32 cellular contexts compared by ENCODE assay signal in the genomic region with DNA sequence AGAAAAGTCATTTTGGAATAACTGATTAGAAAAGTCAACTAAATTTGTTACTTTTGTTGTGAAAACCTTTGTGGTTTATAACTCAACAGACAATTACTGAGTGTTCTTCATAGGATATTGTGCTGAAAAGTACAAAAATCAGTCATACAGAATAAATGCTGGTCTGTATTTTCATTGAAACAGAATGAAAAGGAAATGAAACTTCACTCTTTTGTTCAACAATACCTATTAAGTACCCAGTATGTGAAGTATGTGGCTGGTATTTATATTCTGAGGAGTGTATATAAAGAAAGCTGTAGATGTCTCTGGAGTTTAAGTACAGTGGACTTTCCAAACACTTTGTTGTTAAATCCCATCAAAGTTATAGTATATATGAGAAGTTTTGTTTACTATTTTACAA.
"Had no signal": no experiment of that assay in that cellular context is flagged by ENCODE, and none has a peak within 500 bp of the region (broad histone marks: within the 10 kb centered on the region; RNA-seq: fewer than 3 reads in every experiment).

No MANE protein-coding gene starts in this region.

- H3K27me3 ChIP-seq: adrenal gland, body of pancreas, esophagus muscularis mucosa, foreskin keratinocyte, gastrocnemius medialis, heart left ventricle had no signal

- ATAC-seq: activated CD4-positive, CD25-positive, alpha-beta regulatory T cell treated with anti-CD3 and anti-CD28 coated beads, Interleukin-2, amount 50 U/mL, for 24 hours; activated CD8-positive, alpha-beta T cell treated with anti-CD3 and anti-CD28 coated beads for 36 hours; activated naive CD8-positive, alpha-beta T cell treated with anti-CD3 and anti-CD28 coated beads, Interleukin-2, amount 50 U/mL, for 24 hours; activated T-cell treated with anti-CD3 and anti-CD28 coated beads, Interleukin-2, amount 50 U/mL, for 4 hours; activated T-helper 17 cell treated with anti-CD3 and anti-CD28 coated beads, Interleukin-2, amount 50 U/mL, for 72 hours; body of pancreas; effector memory CD8-positive, alpha-beta T cell; foreskin keratinocyte; gastrocnemius medialis; heart left ventricle had no signal

- H3K36me3 ChIP-seq: adrenal gland, esophagus muscularis mucosa, gastrocnemius medialis, heart left ventricle, WERI-Rb-1 had no signal

- H3K4me1 ChIP-seq: adrenal gland, body of pancreas, esophagus muscularis mucosa, foreskin keratinocyte, gastrocnemius medialis, heart left ventricle had no signal

- FAIRE-seq: colon had no signal

- H3K9me3 ChIP-seq: body of pancreas, esophagus muscularis mucosa, gastrocnemius medialis had no signal

- H3K27ac ChIP-seq: adrenal gland, body of pancreas, esophagus muscularis mucosa, foreskin keratinocyte, gastrocnemius medialis, heart left ventricle, WERI-Rb-1 had no signal

- H3K4me3 ChIP-seq: adrenal gland, body of pancreas, esophagus muscularis mucosa, gastrocnemius medialis, heart left ventricle had no signal

- DNase-seq: activated B cell treated with CpG ODN at 0.5 μM for 24 hours; activated CD4-positive, alpha-beta T cell treated with anti-CD3 and anti-CD28 coated beads for 48 hours; activated CD4-positive, alpha-beta T cell treated with anti-CD3 and anti-CD28 coated beads, Interleukin-2, amount 50 U/mL, for 1 hour; activated CD4-positive, alpha-beta T cell treated with anti-CD3 and anti-CD28 coated beads, Interleukin-2, amount 50 U/mL, for 48 hours; activated CD8-positive, alpha-beta memory T cell treated with anti-CD3 and anti-CD28 coated beads for 24 hours; activated CD8-positive, alpha-beta T cell treated with anti-CD3 and anti-CD28 coated beads for 36 hours; activated effector memory CD4-positive, alpha-beta T cell treated with anti-CD3 and anti-CD28 coated beads, Interleukin-2, amount 50 U/mL, for 16 hours; activated naive CD4-positive, alpha-beta T cell treated with anti-CD3 and anti-CD28 coated beads for 36 hours; activated naive CD8-positive, alpha-beta T cell treated with anti-CD3 and anti-CD28 coated beads for 36 hours; activated naive CD8-positive, alpha-beta T cell treated with anti-CD3 and anti-CD28 coated beads, Interleukin-2, amount 50 U/mL, for 24 hours; activated T-cell treated with anti-CD3 and anti-CD28 coated beads, Interleukin-2, amount 50 U/mL, for 4 hours; adrenal gland; amygdala; aorta; body of pancreas; caudate nucleus; cortex of kidney; dermis blood vessel endothelial cell; effector CD4-positive, alpha-beta T cell; effector memory CD8-positive, alpha-beta T cell; erythroblast; foreskin keratinocyte; gastrocnemius medialis; glutamatergic neuron; heart left ventricle; hypothalamus; T1000; WERI-Rb-1 had no signal
